In genomic region chrX:20746690-20747089, GRCh38 we compare ENCODE assay signal across 29 cellular contexts.
"Had no signal": no experiment of that assay in that cellular context is flagged by ENCODE, and none has a peak within 500 bp of the region (broad histone marks: within the 10 kb centered on the region; RNA-seq: fewer than 3 reads in every experiment).

No MANE protein-coding gene starts in this region.

- H3K4me1 ChIP-seq: stomach, suprapubic skin, testis, thyroid gland, tibial artery, tibial nerve, transverse colon, upper lobe of left lung, upper lobe of right lung, uterus, vagina had no signal

- H3K4me3 ChIP-seq: stomach, suprapubic skin, testis, thoracic aorta, thyroid gland, tibial artery, tibial nerve, transverse colon, upper lobe of left lung, upper lobe of right lung, uterus, vagina had no signal

- H3K4me1 Mint-ChIP-seq: stimulated activated effector memory CD8-positive, alpha-beta T cell treated with anti-CD3 and anti-CD28 coated beads, Interleukin-12 subunit alpha, Interleukin-12 subunit beta, amount 100 ng/mL, for 72 hours; stimulated activated memory B cell treated with anti-CD40 and anti-IgM and Interleukin-4, amounts not matched to agents 10 μg/mL and 1 μg/mL and 100 μg/mL, for 72 hours; stimulated activated naive B cell treated with anti-CD40 and anti-IgM and Interleukin-4, amounts not matched to agents 10 μg/mL and 1 μg/mL and 100 μg/mL, for 72 hours; stimulated activated naive CD8-positive, alpha-beta T cell treated with anti-CD3 and anti-CD28 coated beads, Interleukin-15, amount 100 ng/mL, for 72 hours had no signal

- H3K9me3 ChIP-seq: suprapubic skin, testis, thoracic aorta, thyroid gland, tibial artery, tibial nerve, transverse colon, upper lobe of left lung, upper lobe of right lung, uterus, vagina had no signal

- FAIRE-seq: urothelium cell line had no signal

- H3K27ac ChIP-seq: stomach, suprapubic skin, testis, thoracic aorta, thyroid gland, tibial artery, tibial nerve, transverse colon, upper lobe of left lung, upper lobe of right lung, uterus, vagina had no signal

- ATAC-seq: stimulated activated effector memory CD8-positive, alpha-beta T cell treated with anti-CD3 and anti-CD28 coated beads, Interleukin-12 subunit alpha, Interleukin-12 subunit beta, amount 100 ng/mL, for 72 hours; stimulated activated memory B cell treated with anti-CD40 and anti-IgM and Interleukin-4, amounts not matched to agents 10 μg/mL and 1 μg/mL and 100 μg/mL, for 72 hours; stimulated activated naive B cell treated with anti-CD40 and anti-IgM and Interleukin-4, amounts not matched to agents 10 μg/mL and 1 μg/mL and 100 μg/mL, for 72 hours; stimulated activated naive CD8-positive, alpha-beta T cell treated with anti-CD3 and anti-CD28 coated beads, Interleukin-15, amount 100 ng/mL, for 72 hours; stimulated activated naive CD8-positive, alpha-beta T cell treated with anti-CD3 and anti-CD28 coated beads, Interleukin-15, Interleukin-2, amounts not matched to agents 100 U/mL and 50 U/mL, for 24 hours; upper lobe of right lung had no signal

- H3K36me3 ChIP-seq: stomach, suprapubic skin, thoracic aorta, thyroid gland, tibial artery, tibial nerve, transverse colon, upper lobe of left lung, upper lobe of right lung, uterus, vagina had no signal

- H3K4me3 Mint-ChIP-seq: stimulated activated effector memory CD8-positive, alpha-beta T cell treated with anti-CD3 and anti-CD28 coated beads, Interleukin-12 subunit alpha, Interleukin-12 subunit beta, amount 100 ng/mL, for 72 hours; stimulated activated memory B cell treated with anti-CD40 and anti-IgM and Interleukin-4, amounts not matched to agents 10 μg/mL and 1 μg/mL and 100 μg/mL, for 72 hours; stimulated activated naive B cell treated with anti-CD40 and anti-IgM and Interleukin-4, amounts not matched to agents 10 μg/mL and 1 μg/mL and 100 μg/mL, for 72 hours; stimulated activated naive CD8-positive, alpha-beta T cell treated with anti-CD3 and anti-CD28 coated beads, Interleukin-15, amount 100 ng/mL, for 72 hours; stimulated activated naive CD8-positive, alpha-beta T cell treated with anti-CD3 and anti-CD28 coated beads, Interleukin-15, Interleukin-2, amounts not matched to agents 100 ng/mL and 50 ng/mL, for 24 hours; type B pancreatic cell had no signal

- H3K27ac Mint-ChIP-seq: stimulated activated effector memory CD8-positive, alpha-beta T cell treated with anti-CD3 and anti-CD28 coated beads, Interleukin-12 subunit alpha, Interleukin-12 subunit beta, amount 100 ng/mL, for 72 hours; stimulated activated memory B cell treated with anti-CD40 and anti-IgM and Interleukin-4, amounts not matched to agents 10 μg/mL and 1 μg/mL and 100 μg/mL, for 72 hours; stimulated activated naive B cell treated with anti-CD40 and anti-IgM and Interleukin-4, amounts not matched to agents 10 μg/mL and 1 μg/mL and 100 μg/mL, for 72 hours; stimulated activated naive CD8-positive, alpha-beta T cell treated with anti-CD3 and anti-CD28 coated beads, Interleukin-15, amount 100 ng/mL, for 72 hours; stimulated activated naive CD8-positive, alpha-beta T cell treated with anti-CD3 and anti-CD28 coated beads, Interleukin-15, Interleukin-2, amounts not matched to agents 100 ng/mL and 50 ng/mL, for 24 hours; type B pancreatic cell had no signal

- H3K36me3 Mint-ChIP-seq: stimulated activated effector memory CD8-positive, alpha-beta T cell treated with anti-CD3 and anti-CD28 coated beads, Interleukin-12 subunit alpha, Interleukin-12 subunit beta, amount 100 ng/mL, for 72 hours; stimulated activated memory B cell treated with anti-CD40 and anti-IgM and Interleukin-4, amounts not matched to agents 10 μg/mL and 1 μg/mL and 100 μg/mL, for 72 hours; stimulated activated naive B cell treated with anti-CD40 and anti-IgM and Interleukin-4, amounts not matched to agents 10 μg/mL and 1 μg/mL and 100 μg/mL, for 72 hours; type B pancreatic cell had no signal

- H3K27me3 Mint-ChIP-seq: stimulated activated memory B cell treated with anti-CD40 and anti-IgM and Interleukin-4, amounts not matched to agents 10 μg/mL and 1 μg/mL and 100 μg/mL, for 72 hours; stimulated activated naive B cell treated with anti-CD40 and anti-IgM and Interleukin-4, amounts not matched to agents 10 μg/mL and 1 μg/mL and 100 μg/mL, for 72 hours; stimulated activated naive CD8-positive, alpha-beta T cell treated with anti-CD3 and anti-CD28 coated beads, Interleukin-15, amount 100 ng/mL, for 72 hours; stimulated activated naive CD8-positive, alpha-beta T cell treated with anti-CD3 and anti-CD28 coated beads, Interleukin-15, Interleukin-2, amounts not matched to agents 100 ng/mL and 50 ng/mL, for 24 hours; type B pancreatic cell had no signal

- H3K27me3 ChIP-seq: stomach, suprapubic skin, testis, thyroid gland, tibial artery, tibial nerve, transverse colon, upper lobe of left lung, upper lobe of right lung, uterus, vagina had no signal

- DNase-seq: stimulated activated CD4-positive, alpha-beta T cell treated with anti-CD3 and anti-CD28 coated beads, Interleukin-2, amount 100 ng/mL, for 48 hours; stimulated activated CD4-positive, alpha-beta T cell treated with anti-CD3 and anti-CD28 coated beads, Interleukin-4, amount 100 ng/mL, for 1 hour; stimulated activated CD4-positive, alpha-beta T cell treated with anti-CD3 and anti-CD28 coated beads, Interleukin-4, amount 100 ng/mL, for 24 hours; stimulated activated CD4-positive, alpha-beta T cell treated with anti-CD3 and anti-CD28 coated beads, Interleukin-4, amount 100 ng/mL, for 4 hours; stimulated activated CD8-positive, alpha-beta memory T cell treated with anti-CD3 and anti-CD28 coated beads, Interleukin-4, amount 100 ng/mL, for 48 hours; stimulated activated naive B cell treated with anti-CD40 and anti-IgM and Interleukin-4, amounts not matched to agents 10 μg/mL and 1 μg/mL and 100 μg/mL, for 72 hours; stimulated activated naive CD4-positive, alpha-beta T cell; stimulated activated naive CD4-positive, alpha-beta T cell treated with Interleukin-2 at 50 U/mL for 16 hours; stimulated activated naive CD8-positive, alpha-beta T cell treated with anti-CD3 and anti-CD28 coated beads, Interleukin-15, amount 100 ng/mL, for 72 hours; stimulated activated naive CD8-positive, alpha-beta T cell treated with anti-CD3 and anti-CD28 coated beads, Interleukin-15, Interleukin-2, amounts not matched to agents 100 U/mL and 50 U/mL, for 24 hours; stomach; substantia nigra; testis; thyroid gland; tibial artery; transverse colon; trophoblast cell; upper lobe of left lung; upper lobe of right lung; uterus had no signal

- H3K9me3 Mint-ChIP-seq: stimulated activated effector memory CD8-positive, alpha-beta T cell treated with anti-CD3 and anti-CD28 coated beads, Interleukin-12 subunit alpha, Interleukin-12 subunit beta, amount 100 ng/mL, for 72 hours; stimulated activated memory B cell treated with anti-CD40 and anti-IgM and Interleukin-4, amounts not matched to agents 10 μg/mL and 1 μg/mL and 100 μg/mL, for 72 hours; stimulated activated naive B cell treated with anti-CD40 and anti-IgM and Interleukin-4, amounts not matched to agents 10 μg/mL and 1 μg/mL and 100 μg/mL, for 72 hours; stimulated activated naive CD8-positive, alpha-beta T cell treated with anti-CD3 and anti-CD28 coated beads, Interleukin-15, amount 100 ng/mL, for 72 hours; stimulated activated naive CD8-positive, alpha-beta T cell treated with anti-CD3 and anti-CD28 coated beads, Interleukin-15, Interleukin-2, amounts not matched to agents 100 ng/mL and 50 ng/mL, for 24 hours; type B pancreatic cell had no signal
